Comparison of ENCODE assay signal across 9 cellular contexts in genomic region chr16:8892101-8892575, GRCh38. TPM values are rescaled to one million over a fixed set of nuclear protein-coding genes. Genes with fewer than 3 reads are reported as not detected.
DNase-seq lines count a peak whose midpoint lies in the region; ATAC-seq lines count a peak whose summit lies in the region.
"Had no signal": no experiment of that assay in that cellular context is flagged by ENCODE, and none has a peak within 500 bp of the region (broad histone marks: within the 10 kb centered on the region; RNA-seq: fewer than 3 reads in every experiment).

No MANE protein-coding gene starts in this region.

- no peaks in the 10 kb centered on the region for H3K9me3 Mint-ChIP-seq in memory B cell

- H3K27ac Mint-ChIP-seq in memory B cell: peak overlapping the region; percentile 95

- peak; percentile 35 for ATAC-seq in GM18511 (IDR thresholded peaks at IDR 0.05; ENCODE audit: unreplicated experiment)
- ATAC-seq in GM21515 (IDR thresholded peaks at IDR 0.05; ENCODE audit: unreplicated experiment): peak; percentile 27
- ATAC-seq in HG03460 (IDR thresholded peaks at IDR 0.05; ENCODE audit: unreplicated experiment): peak; percentile 20
- no peak for ATAC-seq in memory B cell (ENCODE audit: low read depth)
- no peak for ATAC-seq in left lobe of liver

- peak overlapping the region; percentile 64 for H3K4me3 Mint-ChIP-seq in memory B cell

- H3K36me3 Mint-ChIP-seq in memory B cell: peaks cover 15% of the 10 kb centered on the region

- no peak for DNase-seq in memory B cell (ENCODE audit: low spot score in 2 of 2)
- DNase-seq in left lobe of liver (ENCODE audit: low spot score): no peak
- no peak for DNase-seq in NCI-H2029 treated with DMSO at 0.1 percent for 48 hours (lab: John Stamatoyannopoulos, UW)
- DNase-seq in HCEC 1CT: no peak
- no peak for DNase-seq in NCI-H1105 (lab: John Stamatoyannopoulos, UW)

- H3K4me1 Mint-ChIP-seq in memory B cell: peaks cover 23% of the 10 kb centered on the region

- H3K27me3 Mint-ChIP-seq in memory B cell: no peaks in the 10 kb centered on the region

RNA-seq across cellular contexts. Expression of gene LITAFD, which starts 10.0 kb away (rescaled TPM):
- not detected for total RNA-seq in left lobe of liver
- total RNA-seq: T-helper 1 cell treated with Interleukin-12 subunit alpha and Interleukin-12 subunit beta and Interleukin-4 antibody, amounts not matched to agents 30 ng/mL and 1 ng/mL, for 36 hours had no signal

RNA-seq across cellular contexts. Expression of gene CARHSP1, which starts 23.3 kb away (rescaled TPM):
- 62.5 TPM for total RNA-seq in left lobe of liver

Comparison
In these comparisons a context has a peak if more than half of its experiments do, and no peak if none do; other contexts are left out.
1. ATAC-seq: peak in GM18511 (single experiment), GM21515 (single experiment) and HG03460 (single experiment); none in memory B cell (single experiment) and left lobe of liver (single experiment).